ENCODE assay signal across 9 cellular contexts in the genomic region with DNA sequence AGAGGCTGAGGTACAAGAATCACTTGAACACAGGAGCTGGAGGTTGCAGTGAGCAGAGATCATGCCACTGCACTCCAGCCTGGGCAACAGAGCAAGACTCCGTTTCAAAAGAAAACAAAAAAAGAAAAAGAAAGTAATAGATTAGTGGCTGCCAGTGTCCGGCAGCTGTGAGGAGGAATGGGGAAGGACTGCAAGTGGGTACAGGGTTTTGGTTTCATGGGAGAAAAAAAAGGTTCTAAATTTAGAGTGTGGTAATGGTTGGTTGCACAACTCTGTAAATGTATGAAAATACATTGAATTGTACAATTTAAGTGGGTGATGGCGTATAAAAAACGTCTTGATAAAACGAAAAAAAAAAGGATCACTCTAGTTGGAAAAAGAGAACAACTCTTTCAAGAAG. TPM values are rescaled to one million over a fixed set of nuclear protein-coding genes. Genes with fewer than 3 reads are reported as not detected.
DNase-seq lines count a peak whose midpoint lies in the region; ATAC-seq and TF ChIP-seq lines count a peak whose summit lies in the region.
"Had no signal": no experiment of that assay in that cellular context is flagged by ENCODE, and none has a peak within 500 bp of the region (broad histone marks: within the 10 kb centered on the region; RNA-seq: fewer than 3 reads in every experiment).

No MANE protein-coding gene starts in this region.

- H3K27ac Mint-ChIP-seq in T-helper 17 cell, result no peak overlapping the region

- no peaks in the 10 kb centered on the region for H3K27me3 Mint-ChIP-seq in T-helper 17 cell

- DNase-seq in T-helper 17 cell (no peak), tibial nerve (ENCODE audit: low spot score in 2 of 2) (no peak), left ventricle myocardium superior (no peak), esophagus muscularis mucosa (ENCODE audit: extremely low spot score) (no peak)
- no peak for DNase-seq in activated effector memory CD4-positive, alpha-beta T cell treated with anti-CD3 and anti-CD28 coated beads, Interleukin-2, amount 50 U/mL, for 16 hours
- DNase-seq: activated T-cell treated with anti-CD3 and anti-CD28 coated beads, Interleukin-2, amount 50 U/mL, for 1 hour had no signal

- no peak for TF ChIP-seq CTCF in tibial nerve (IDR thresholded peaks at IDR 0.05)
- TF ChIP-seq CTCF in esophagus muscularis mucosa (IDR thresholded peaks at IDR 0.05), result no peak

- no peak overlapping the region for H3K4me3 ChIP-seq in tibial nerve
- H3K4me3 ChIP-seq in esophagus muscularis mucosa, result no peak overlapping the region

- H3K27me3 ChIP-seq in tibial nerve (no peaks in the 10 kb centered on the region), esophagus muscularis mucosa (no peaks in the 10 kb centered on the region)

- peaks cover 0 to 31% (median 0%) of the 10 kb centered on the region in 3 donors for H3K36me3 ChIP-seq in tibial nerve
- H3K36me3 ChIP-seq in esophagus muscularis mucosa, result peaks cover 0 to 52% (median 18%) of the 10 kb centered on the region in 4 donors

- TF ChIP-seq EP300 in tibial nerve (IDR thresholded peaks at IDR 0.05) (peak in 1 of 2 donors; percentile 11), esophagus muscularis mucosa (IDR thresholded peaks at IDR 0.05) (no peak)

- H3K27ac ChIP-seq in tibial nerve (no peak overlapping the region), esophagus muscularis mucosa (replicated peaks in 1 of 4) (no peak overlapping the region)

- intact Hi-C loops in left ventricle myocardium superior (cut with micrococcal nuclease), result no loop called here
- intact Hi-C loops in esophagus muscularis mucosa (cut with DNase I), result no loop called here

- TF ChIP-seq POLR2A in tibial nerve (IDR thresholded peaks at IDR 0.05), result no peak
- no peak for TF ChIP-seq POLR2A in esophagus muscularis mucosa (IDR thresholded peaks at IDR 0.05; ENCODE audit: low read depth)

- ATAC-seq in GM18502 (IDR thresholded peaks at IDR 0.05; ENCODE audit: poor library complexity, unreplicated experiment), result peak; percentile 81
- ATAC-seq in GM21526 (IDR thresholded peaks at IDR 0.05; ENCODE audit: low FRiP score, unreplicated experiment), result peak; percentile 64
- peak; percentile 90 for ATAC-seq in HG03354 (IDR thresholded peaks at IDR 0.05; ENCODE audit: poor library complexity, severe bottlenecking, unreplicated experiment)
- no peak for ATAC-seq in T-helper 17 cell
- ATAC-seq in left ventricle myocardium superior, result no peak

- peaks cover 8% of the 10 kb centered on the region for H3K36me3 Mint-ChIP-seq in T-helper 17 cell (ENCODE audit: low read depth)

- H3K9me3 ChIP-seq in T-helper 17 cell (ENCODE audit: control insufficient read depth, low read length, poor library complexity, severe bottlenecking), result no peaks in the 10 kb centered on the region
- no peaks in the 10 kb centered on the region for H3K9me3 ChIP-seq in tibial nerve
- no peaks in the 10 kb centered on the region for H3K9me3 ChIP-seq in esophagus muscularis mucosa

- 75 to 85% methylated on average over 5 of the region's 5 CpGs for WGBS in tibial nerve, 2 donors
- 74% methylated on average over 5 of the region's 5 CpGs for WGBS in esophagus muscularis mucosa

- H3K4me1 Mint-ChIP-seq in T-helper 17 cell, result peaks cover 11% of the 10 kb centered on the region

- H3K4me3 Mint-ChIP-seq in T-helper 17 cell, result peak overlapping the region; percentile 63

- H3K4me1 ChIP-seq in tibial nerve (peaks cover 0 to 16% (median 0%) of the 10 kb centered on the region in 4 donors), esophagus muscularis mucosa (peaks cover 0 to 8% (median 2%) of the 10 kb centered on the region in 4 donors)

RNA-seq across cellular contexts. Expression of a gene that starts 6.7 kb away (rescaled TPM):
- total RNA-seq in T-helper 17 cell (1 to 10 TPM; 4.0 to 4.1 TPM), tibial nerve (10 to 100 TPM in 1 of 4 donors, 1 to 10 TPM in 3; 3.9 to 14.4 (median 8.0) TPM), left ventricle myocardium superior (2.6 TPM), esophagus muscularis mucosa (1 to 10 TPM; 2.5 to 4.5 (median 3.9) TPM)

RNA-seq across cellular contexts. Expression of a gene that starts 34.8 kb away (rescaled TPM):
- total RNA-seq in T-helper 17 cell (100 to 1,000 TPM in 1 of 2 donors, 10 to 100 TPM in 1; 83.2 to 102 TPM), tibial nerve (10 to 100 TPM; 30.4 to 91.5 (median 61.0) TPM), left ventricle myocardium superior (65.5 TPM), esophagus muscularis mucosa (10 to 100 TPM; 36.1 to 53.0 (median 49.0) TPM)

RNA-seq across cellular contexts. Expression of a gene that starts 35.2 kb away (rescaled TPM):
- total RNA-seq in T-helper 17 cell (under 1 TPM; 0.27 to 0.39 TPM), tibial nerve (1 to 10 TPM in 1 of 4 donors, under 1 TPM in 1, not detected in 2; 0.21 to 1.5 TPM), left ventricle myocardium superior (not detected), esophagus muscularis mucosa (under 1 TPM in 2 of 4 donors, not detected in 2; 0.63 to 0.83 TPM)

Comparison
In these comparisons a context has a peak if more than half of its experiments do, and no peak if none do; other contexts are left out.
1. ATAC-seq: peak in GM18502 (single experiment), GM21526 (single experiment) and HG03354 (single experiment); none in T-helper 17 cell (single experiment) and left ventricle myocardium superior (single experiment).